ENCODE assay signal across 1 cellular context in genomic region chr20:32109392-32110172, GRCh38.
TF ChIP-seq lines count a peak whose summit lies in the region.

A gene with protein sequence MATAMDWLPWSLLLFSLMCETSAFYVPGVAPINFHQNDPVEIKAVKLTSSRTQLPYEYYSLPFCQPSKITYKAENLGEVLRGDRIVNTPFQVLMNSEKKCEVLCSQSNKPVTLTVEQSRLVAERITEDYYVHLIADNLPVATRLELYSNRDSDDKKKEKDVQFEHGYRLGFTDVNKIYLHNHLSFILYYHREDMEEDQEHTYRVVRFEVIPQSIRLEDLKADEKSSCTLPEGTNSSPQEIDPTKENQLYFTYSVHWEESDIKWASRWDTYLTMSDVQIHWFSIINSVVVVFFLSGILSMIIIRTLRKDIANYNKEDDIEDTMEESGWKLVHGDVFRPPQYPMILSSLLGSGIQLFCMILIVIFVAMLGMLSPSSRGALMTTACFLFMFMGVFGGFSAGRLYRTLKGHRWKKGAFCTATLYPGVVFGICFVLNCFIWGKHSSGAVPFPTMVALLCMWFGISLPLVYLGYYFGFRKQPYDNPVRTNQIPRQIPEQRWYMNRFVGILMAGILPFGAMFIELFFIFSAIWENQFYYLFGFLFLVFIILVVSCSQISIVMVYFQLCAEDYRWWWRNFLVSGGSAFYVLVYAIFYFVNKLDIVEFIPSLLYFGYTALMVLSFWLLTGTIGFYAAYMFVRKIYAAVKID (plus strand): TSS chr20:32109714. CDS start chr20:32109741, 27 bp downstream.

TF ChIP-seq in HEK293, 187 proteins besides CTCF, POLR2A, EP300 and RAD21 (continued from another document and continues in another):
- TF ChIP-seq AEBP2 (tag by site-specific recombination; IDR thresholded peaks at IDR 0.05; ENCODE audit: borderline replicate concordance) (no peak), ZNF488 (tag by site-specific recombination; IDR thresholded peaks at IDR 0.05) (no peak), ZBTB7A (tag by site-specific recombination; IDR thresholded peaks at IDR 0.05; ENCODE audit: low read depth) (0 out of 2 replicates have a peak, but pooled peaks have one; percentile 43), ZNF362 (tag by site-specific recombination; IDR thresholded peaks at IDR 0.05) (no peak), ZBTB21 (tag by site-specific recombination; IDR thresholded peaks at IDR 0.05) (peak; percentile 99), ZNF26 (tag by site-specific recombination; IDR thresholded peaks at IDR 0.05) (no peak), ZNF157 (tag by site-specific recombination; IDR thresholded peaks at IDR 0.05) (no peak), ZNF302 (tag by site-specific recombination; IDR thresholded peaks at IDR 0.05; ENCODE audit: low read depth) (no peak; the same call in 1 of the 2 replicates), ZBTB44 (tag by site-specific recombination; IDR thresholded peaks at IDR 0.05) (no peak), ELK4 (IDR thresholded peaks at IDR 0.05; ENCODE audit: borderline replicate concordance, low read depth, low read length) (no peak), ZBTB48 (tag by site-specific recombination; IDR thresholded peaks at IDR 0.05) (peak; percentile 81), ZSCAN23 (tag by site-specific recombination; IDR thresholded peaks at IDR 0.05) (no peak; the same call in 1 of the 2 replicates), ZNF341 (tag by site-specific recombination; IDR thresholded peaks at IDR 0.05; ENCODE audit: low read depth) (peak; percentile 96), ZNF146 (tag by site-specific recombination; IDR thresholded peaks at IDR 0.05) (no peak; the same call in 1 of the 2 replicates), ZNF133 (tag by site-specific recombination; IDR thresholded peaks at IDR 0.05) (no peak), ZNF239 (tag by site-specific recombination; IDR thresholded peaks at IDR 0.05) (0 out of 2 replicates have a peak, but pooled peaks have one; percentile 45), ZNF621 (tag by site-specific recombination; IDR thresholded peaks at IDR 0.05) (no peak), ZNF114 (tag by site-specific recombination; IDR thresholded peaks at IDR 0.05) (no peak), ZBTB8A (tag by site-specific recombination; IDR thresholded peaks at IDR 0.05) (peak; percentile 68; the same call in 1 of the 2 replicates), ZNF792 (tag by site-specific recombination; IDR thresholded peaks at IDR 0.05) (no peak), HOXA7 (CRISPR knock-in tag; IDR thresholded peaks at IDR 0.05; ENCODE audit: borderline replicate concordance) (no peak), ZNF701 (tag by site-specific recombination; IDR thresholded peaks at IDR 0.05) (no peak), ZNF24 (tag by site-specific recombination; IDR thresholded peaks at IDR 0.05) (peak; percentile 75), ZNF354C (tag by site-specific recombination; IDR thresholded peaks at IDR 0.05; ENCODE audit: borderline replicate concordance, low read depth) (no peak), REPIN1 (tag by site-specific recombination; IDR thresholded peaks at IDR 0.05; ENCODE audit: low read depth) (no peak), ZFP3 (tag by site-specific recombination; IDR thresholded peaks at IDR 0.05; ENCODE audit: low read depth) (no peak), ZNF112 (tag by site-specific recombination; IDR thresholded peaks at IDR 0.05) (no peak), RBAK (tag by site-specific recombination; IDR thresholded peaks at IDR 0.05) (no peak), ZNF626 (tag by site-specific recombination; IDR thresholded peaks at IDR 0.05) (no peak), YY1 (tag by site-specific recombination; IDR thresholded peaks at IDR 0.05) (peak; percentile 100), ZBTB17 (tag by site-specific recombination; IDR thresholded peaks at IDR 0.05) (peak; percentile 100), ZNF776 (tag by site-specific recombination; IDR thresholded peaks at IDR 0.05; ENCODE audit: borderline replicate concordance) (no peak), SCRT1 (tag by site-specific recombination; IDR thresholded peaks at IDR 0.05; ENCODE audit: borderline replicate concordance) (0 out of 2 replicates have a peak, but pooled peaks have one; percentile 44), ZNF223 (tag by site-specific recombination; IDR thresholded peaks at IDR 0.05) (no peak), ZNF555 (tag by site-specific recombination; conservative IDR thresholded peaks at IDR 0.05) (no peak), KLF10 (tag by site-specific recombination; IDR thresholded peaks at IDR 0.05) (peak; percentile 98), ZNF423 (tag by site-specific recombination; IDR thresholded peaks at IDR 0.05) (no peak), ZNF266 (tag by site-specific recombination; IDR thresholded peaks at IDR 0.05; ENCODE audit: low read depth) (no peak), ZEB2 (tag by site-specific recombination; IDR thresholded peaks at IDR 0.05) (peak; percentile 84), ZFP37 (tag by site-specific recombination; IDR thresholded peaks at IDR 0.05) (0 out of 2 replicates have a peak, but pooled peaks have one; percentile 59), ZNF560 (tag by site-specific recombination; IDR thresholded peaks at IDR 0.05; ENCODE audit: borderline replicate concordance) (no peak), ZNF214 (tag by site-specific recombination; IDR thresholded peaks at IDR 0.05; ENCODE audit: borderline replicate concordance) (no peak), ZNF416 (tag by site-specific recombination; IDR thresholded peaks at IDR 0.05) (no peak)
- TF ChIP-seq, protein P1, sequence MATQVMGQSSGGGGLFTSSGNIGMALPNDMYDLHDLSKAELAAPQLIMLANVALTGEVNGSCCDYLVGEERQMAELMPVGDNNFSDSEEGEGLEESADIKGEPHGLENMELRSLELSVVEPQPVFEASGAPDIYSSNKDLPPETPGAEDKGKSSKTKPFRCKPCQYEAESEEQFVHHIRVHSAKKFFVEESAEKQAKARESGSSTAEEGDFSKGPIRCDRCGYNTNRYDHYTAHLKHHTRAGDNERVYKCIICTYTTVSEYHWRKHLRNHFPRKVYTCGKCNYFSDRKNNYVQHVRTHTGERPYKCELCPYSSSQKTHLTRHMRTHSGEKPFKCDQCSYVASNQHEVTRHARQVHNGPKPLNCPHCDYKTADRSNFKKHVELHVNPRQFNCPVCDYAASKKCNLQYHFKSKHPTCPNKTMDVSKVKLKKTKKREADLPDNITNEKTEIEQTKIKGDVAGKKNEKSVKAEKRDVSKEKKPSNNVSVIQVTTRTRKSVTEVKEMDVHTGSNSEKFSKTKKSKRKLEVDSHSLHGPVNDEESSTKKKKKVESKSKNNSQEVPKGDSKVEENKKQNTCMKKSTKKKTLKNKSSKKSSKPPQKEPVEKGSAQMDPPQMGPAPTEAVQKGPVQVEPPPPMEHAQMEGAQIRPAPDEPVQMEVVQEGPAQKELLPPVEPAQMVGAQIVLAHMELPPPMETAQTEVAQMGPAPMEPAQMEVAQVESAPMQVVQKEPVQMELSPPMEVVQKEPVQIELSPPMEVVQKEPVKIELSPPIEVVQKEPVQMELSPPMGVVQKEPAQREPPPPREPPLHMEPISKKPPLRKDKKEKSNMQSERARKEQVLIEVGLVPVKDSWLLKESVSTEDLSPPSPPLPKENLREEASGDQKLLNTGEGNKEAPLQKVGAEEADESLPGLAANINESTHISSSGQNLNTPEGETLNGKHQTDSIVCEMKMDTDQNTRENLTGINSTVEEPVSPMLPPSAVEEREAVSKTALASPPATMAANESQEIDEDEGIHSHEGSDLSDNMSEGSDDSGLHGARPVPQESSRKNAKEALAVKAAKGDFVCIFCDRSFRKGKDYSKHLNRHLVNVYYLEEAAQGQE (tag by site-specific recombination; IDR thresholded peaks at IDR 0.05) = no peak; the same call in 1 of the 2 replicates
- TF ChIP-seq, protein P2, sequence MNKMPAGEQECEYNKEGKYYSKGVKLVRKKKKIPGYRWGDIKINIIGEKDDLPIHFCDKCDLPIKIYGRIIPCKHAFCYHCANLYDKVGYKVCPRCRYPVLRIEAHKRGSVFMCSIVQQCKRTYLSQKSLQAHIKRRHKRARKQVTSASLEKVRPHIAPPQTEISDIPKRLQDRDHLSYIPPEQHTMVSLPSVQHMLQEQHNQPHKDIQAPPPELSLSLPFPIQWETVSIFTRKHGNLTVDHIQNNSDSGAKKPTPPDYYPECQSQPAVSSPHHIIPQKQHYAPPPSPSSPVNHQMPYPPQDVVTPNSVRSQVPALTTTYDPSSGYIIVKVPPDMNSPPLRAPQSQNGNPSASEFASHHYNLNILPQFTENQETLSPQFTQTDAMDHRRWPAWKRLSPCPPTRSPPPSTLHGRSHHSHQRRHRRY (tag by site-specific recombination; IDR thresholded peaks at IDR 0.05) = no peak
- TF ChIP-seq, protein P3, sequence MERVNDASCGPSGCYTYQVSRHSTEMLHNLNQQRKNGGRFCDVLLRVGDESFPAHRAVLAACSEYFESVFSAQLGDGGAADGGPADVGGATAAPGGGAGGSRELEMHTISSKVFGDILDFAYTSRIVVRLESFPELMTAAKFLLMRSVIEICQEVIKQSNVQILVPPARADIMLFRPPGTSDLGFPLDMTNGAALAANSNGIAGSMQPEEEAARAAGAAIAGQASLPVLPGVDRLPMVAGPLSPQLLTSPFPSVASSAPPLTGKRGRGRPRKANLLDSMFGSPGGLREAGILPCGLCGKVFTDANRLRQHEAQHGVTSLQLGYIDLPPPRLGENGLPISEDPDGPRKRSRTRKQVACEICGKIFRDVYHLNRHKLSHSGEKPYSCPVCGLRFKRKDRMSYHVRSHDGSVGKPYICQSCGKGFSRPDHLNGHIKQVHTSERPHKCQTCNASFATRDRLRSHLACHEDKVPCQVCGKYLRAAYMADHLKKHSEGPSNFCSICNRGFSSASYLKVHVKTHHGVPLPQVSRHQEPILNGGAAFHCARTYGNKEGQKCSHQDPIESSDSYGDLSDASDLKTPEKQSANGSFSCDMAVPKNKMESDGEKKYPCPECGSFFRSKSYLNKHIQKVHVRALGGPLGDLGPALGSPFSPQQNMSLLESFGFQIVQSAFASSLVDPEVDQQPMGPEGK (tag by site-specific recombination; IDR thresholded peaks at IDR 0.05) = no peak
